ENCODE assay signal across 11 cellular contexts in genomic region chr17:13599808-13600398, GRCh38. TPM values are rescaled to one million over a fixed set of nuclear protein-coding genes. Genes with fewer than 3 reads are reported as not detected.
A peak's percentile ranks its signal among the peaks of the same experiment; 100 is the strongest.
DNase-seq lines count a peak whose midpoint lies in the region; ATAC-seq and TF ChIP-seq lines count a peak whose summit lies in the region.
"Had no signal": no experiment of that assay in that cellular context is flagged by ENCODE, and none has a peak within 500 bp of the region (broad histone marks: within the 10 kb centered on the region; RNA-seq: fewer than 3 reads in every experiment).

No MANE protein-coding gene starts in this region.

- in situ Hi-C loops in astrocyte of the cerebellum (cut with HindIII; ENCODE audit: low sequenced_read_pairs), result no loop called here

- peaks cover 15% of the 10 kb centered on the region for H3K27me3 ChIP-seq in cardiac muscle cell
- peaks cover 16 to 83% (median 40%) of the 10 kb centered on the region in 3 donors for H3K27me3 ChIP-seq in stomach

- no peak for TF ChIP-seq CTCF in cardiac muscle cell (IDR thresholded peaks at IDR 0.05; ENCODE audit: low read depth, low read length)
- no peak for TF ChIP-seq CTCF in astrocyte of the cerebellum (IDR thresholded peaks at IDR 0.05; ENCODE audit: low read depth, low read length, missing control alignments)
- no peak for TF ChIP-seq CTCF in stomach (IDR thresholded peaks at IDR 0.05)

- 47 to 55% (median 51%) methylated on average over 4 of the region's 4 CpGs for WGBS in stomach, 5 donors

- no peaks in the 10 kb centered on the region for H3K36me3 ChIP-seq in cardiac muscle cell
- H3K36me3 ChIP-seq in stomach, result no peaks in the 10 kb centered on the region

- intact Hi-C loops in cardiac septum (cut with DNase I), result loop anchor here (5.0 to 10.0 kb wide), 5 partner anchors 263 to 1575 kb away; no protein-coding TSS in a partner anchor
- intact Hi-C loops in stomach (cut with DNase I; ENCODE audit: low total_unique reads), result loop anchor here (5.0 kb wide), 2 partner anchors 702 to 1322 kb away; partner anchors contain the start of gene HS3ST3B1

- DNase-seq in cardiac muscle cell (ENCODE audit: low read depth in 1 of 2, low spot score in 1 of 2) (no peak), cardiac septum (ENCODE audit: low spot score) (no peak), astrocyte of the cerebellum (ENCODE audit: low read depth) (no peak), stomach (no peak), NCI-H2107 treated with DMSO at 0.1 percent for 48 hours (lab: John Stamatoyannopoulos, UW; ENCODE audit: unreplicated experiment) (no peak)
- DNase-seq: kidney, NCI-H446 treated with DMSO at 0.1 percent for 48 hours had no signal

- H3K27ac ChIP-seq in cardiac muscle cell (no peak overlapping the region), stomach (peak overlapping the region in 2 of 5 donors; percentile 44 to 74)
- H3K27ac ChIP-seq: C4-2B had no signal

- TF ChIP-seq EP300 in stomach (IDR thresholded peaks at IDR 0.05), result no peak

- peak overlapping the region; percentile 41 for H3K4me3 ChIP-seq in cardiac muscle cell
- H3K4me3 ChIP-seq in astrocyte of the cerebellum (ENCODE audit: low read depth, low read length), result peak overlapping the region; percentile 70
- H3K4me3 ChIP-seq in iPS-18c (ENCODE audit: insufficient read depth, low read depth, low read length), result peak overlapping the region; percentile 79
- peak overlapping the region; percentile 41 to 47 (median 44) for H3K4me3 ChIP-seq in stomach

- no peak for TF ChIP-seq POLR2A in stomach (IDR thresholded peaks at IDR 0.05)

- H3K9me3 ChIP-seq in cardiac muscle cell (ENCODE audit: low read depth), result no peaks in the 10 kb centered on the region
- H3K9me3 ChIP-seq in iPS-18c (ENCODE audit: control insufficient read depth, insufficient read depth, low read length), result no peaks in the 10 kb centered on the region
- H3K9me3 ChIP-seq in stomach, result no peaks in the 10 kb centered on the region

- ATAC-seq in HG02763 (IDR thresholded peaks at IDR 0.05; ENCODE audit: unreplicated experiment) (no peak), HG03432 (IDR thresholded peaks at IDR 0.05; ENCODE audit: unreplicated experiment) (no peak)

- H3K4me1 ChIP-seq in cardiac muscle cell (ENCODE audit: low read depth) (peaks cover 33% of the 10 kb centered on the region), stomach (peaks cover 15 to 25% (median 21%) of the 10 kb centered on the region in 4 donors)

RNA-seq across cellular contexts. Expression of gene HS3ST3A1, which starts 1.8 kb away (rescaled TPM):
- total RNA-seq in cardiac muscle cell (15.0 and 20.6 TPM in 2 replicates), cardiac septum (3.2 TPM), stomach (10 to 100 TPM in 1 of 5 donors, 1 to 10 TPM in 3, not detected in 1; 1.8 to 10.7 (median 5.8) TPM)
- polyA plus RNA-seq in cardiac muscle cell (8.2 and 17.3 TPM in 2 replicates), stomach (1 to 10 TPM in 1 of 3 donors, under 1 TPM in 2; 0.56 to 1.1 (median 0.63) TPM)
